Comparison of ENCODE assay signal across 35 cellular contexts in genomic region chr11:106422585-106422984, GRCh38.
"Had no signal": no experiment of that assay in that cellular context is flagged by ENCODE, and none has a peak within 500 bp of the region (broad histone marks: within the 10 kb centered on the region; RNA-seq: fewer than 3 reads in every experiment).

No MANE protein-coding gene starts in this region.

- H3K27me3 Mint-ChIP-seq: activated B cell treated with CpG ODN at 0.5 μM for 24 hours; activated CD8-positive, alpha-beta T cell treated with anti-CD3 and anti-CD28 coated beads for 36 hours; activated naive CD4-positive, alpha-beta T cell treated with anti-CD3 and anti-CD28 coated beads, Interleukin-2, amount 50 U/mL, for 24 hours; activated naive CD8-positive, alpha-beta T cell treated with anti-CD3 and anti-CD28 coated beads for 36 hours; activated naive CD8-positive, alpha-beta T cell treated with anti-CD3 and anti-CD28 coated beads, Interleukin-2, amount 50 U/mL, for 24 hours; dendritic cell treated with granulocyte-macrophage colony-stimulating factor and Interleukin-4, amounts not matched to agents 40 ng/mL and 50 ng/mL, for 4 days; T-helper 17 cell had no signal

- H3K36me3 ChIP-seq: adrenal gland, breast epithelium, cardiac muscle cell, WERI-Rb-1 had no signal

- H3K27ac Mint-ChIP-seq: activated B cell treated with CpG ODN at 0.5 μM for 24 hours; activated CD8-positive, alpha-beta T cell treated with anti-CD3 and anti-CD28 coated beads for 36 hours; activated naive CD4-positive, alpha-beta T cell treated with anti-CD3 and anti-CD28 coated beads for 36 hours; activated naive CD8-positive, alpha-beta T cell treated with anti-CD3 and anti-CD28 coated beads for 36 hours; activated naive CD8-positive, alpha-beta T cell treated with anti-CD3 and anti-CD28 coated beads, Interleukin-2, amount 50 U/mL, for 24 hours; activated T-helper 1 cell treated with anti-CD3 and anti-CD28 coated beads, Interleukin-12 subunit alpha, Interleukin-12 subunit beta, Interleukin-2, Interleukin-4 antibody, amounts not matched to agents 30 ng/mL and 10 ng/mL and 1 ng/mL, durations not matched to agents 14 hours and 24 hours and 36 hours; activated T-helper 2 cell treated with anti-CD3 and anti-CD28 coated beads, Interferon-gamma antibody, Interleukin-2, Interleukin-4, amounts not matched to agents 10 μg/mL and 5 μg/mL and 100 μg/mL, durations not matched to agents 14 hours and 24 hours and 36 hours; brain; dendritic cell treated with granulocyte-macrophage colony-stimulating factor and Interleukin-4, amounts not matched to agents 40 ng/mL and 50 ng/mL, for 4 days; endodermal cell; T-helper 17 cell; T-helper 2 cell treated with Interferon-gamma antibody and Interleukin-4, amounts not matched to agents 5 μg/mL and 100 μg/mL, for 36 hours had no signal

- H3K36me3 Mint-ChIP-seq: activated naive CD4-positive, alpha-beta T cell treated with anti-CD3 and anti-CD28 coated beads, Interleukin-2, amount 50 U/mL, for 24 hours; activated naive CD8-positive, alpha-beta T cell treated with anti-CD3 and anti-CD28 coated beads for 36 hours; brain had no signal

- DNase-seq: activated B cell treated with CpG ODN at 0.5 μM for 24 hours; activated CD4-positive, alpha-beta T cell treated with anti-CD3 and anti-CD28 coated beads for 48 hours; activated CD4-positive, alpha-beta T cell treated with anti-CD3 and anti-CD28 coated beads, Interleukin-2, amount 50 U/mL, for 1 hour; activated CD4-positive, alpha-beta T cell treated with anti-CD3 and anti-CD28 coated beads, Interleukin-2, amount 50 U/mL, for 48 hours; activated CD8-positive, alpha-beta memory T cell treated with anti-CD3 and anti-CD28 coated beads for 24 hours; activated CD8-positive, alpha-beta T cell treated with anti-CD3 and anti-CD28 coated beads for 36 hours; activated effector memory CD4-positive, alpha-beta T cell treated with anti-CD3 and anti-CD28 coated beads, Interleukin-2, amount 50 U/mL, for 16 hours; activated naive CD4-positive, alpha-beta T cell treated with anti-CD3 and anti-CD28 coated beads for 36 hours; activated naive CD8-positive, alpha-beta T cell treated with anti-CD3 and anti-CD28 coated beads for 36 hours; activated naive CD8-positive, alpha-beta T cell treated with anti-CD3 and anti-CD28 coated beads, Interleukin-2, amount 50 U/mL, for 24 hours; activated T-cell treated with anti-CD3 and anti-CD28 coated beads, Interleukin-2, amount 50 U/mL, for 1 hour; activated T-cell treated with anti-CD3 and anti-CD28 coated beads, Interleukin-2, amount 50 U/mL, for 48 hours; adrenal gland; amygdala; aorta; central memory CD4-positive, alpha-beta T cell; dorsolateral prefrontal cortex; effector memory CD4-positive, alpha-beta T cell; endodermal cell; T-helper 1 cell; T-helper 17 cell; T1000; WERI-Rb-1 had no signal

- H3K27me3 ChIP-seq: adrenal gland, breast epithelium, cardiac muscle cell, dorsolateral prefrontal cortex had no signal

- ATAC-seq: activated CD4-positive, CD25-positive, alpha-beta regulatory T cell treated with anti-CD3 and anti-CD28 coated beads, Interleukin-2, amount 50 U/mL, for 24 hours; activated CD8-positive, alpha-beta T cell treated with anti-CD3 and anti-CD28 coated beads for 36 hours; activated naive CD8-positive, alpha-beta T cell treated with anti-CD3 and anti-CD28 coated beads, Interleukin-2, amount 50 U/mL, for 24 hours; esophagus mucosa; T-helper 17 cell had no signal

- H3K9me3 ChIP-seq: adrenal gland, breast epithelium had no signal

- H3K4me1 ChIP-seq: adrenal gland, breast epithelium had no signal

- H3K9me3 Mint-ChIP-seq: activated B cell treated with CpG ODN at 0.5 μM for 24 hours; activated CD8-positive, alpha-beta T cell treated with anti-CD3 and anti-CD28 coated beads for 36 hours; activated naive CD4-positive, alpha-beta T cell treated with anti-CD3 and anti-CD28 coated beads, Interleukin-2, amount 50 U/mL, for 24 hours; activated naive CD8-positive, alpha-beta T cell treated with anti-CD3 and anti-CD28 coated beads, Interleukin-2, amount 50 U/mL, for 24 hours; activated T-helper 1 cell treated with anti-CD3 and anti-CD28 coated beads, Interleukin-12 subunit alpha, Interleukin-12 subunit beta, Interleukin-2, Interleukin-4 antibody, amounts not matched to agents 30 ng/mL and 10 ng/mL and 1 ng/mL, durations not matched to agents 14 hours and 24 hours and 36 hours; activated T-helper 2 cell treated with anti-CD3 and anti-CD28 coated beads, Interferon-gamma antibody, Interleukin-2, Interleukin-4, amounts not matched to agents 10 μg/mL and 5 μg/mL and 100 μg/mL, durations not matched to agents 14 hours and 24 hours and 36 hours; brain; endodermal cell; T-helper 2 cell treated with Interferon-gamma antibody and Interleukin-4, amounts not matched to agents 5 μg/mL and 100 μg/mL, for 36 hours had no signal

- H3K4me1 Mint-ChIP-seq: activated B cell treated with CpG ODN at 0.5 μM for 24 hours; activated naive CD4-positive, alpha-beta T cell treated with anti-CD3 and anti-CD28 coated beads, Interleukin-2, amount 50 U/mL, for 24 hours; activated naive CD8-positive, alpha-beta T cell treated with anti-CD3 and anti-CD28 coated beads for 36 hours; activated naive CD8-positive, alpha-beta T cell treated with anti-CD3 and anti-CD28 coated beads, Interleukin-2, amount 50 U/mL, for 24 hours; endodermal cell; T-helper 17 cell had no signal

- FAIRE-seq: frontal cortex had no signal

- H3K27ac ChIP-seq: adrenal gland, breast epithelium, cardiac muscle cell, coronary artery, dorsolateral prefrontal cortex, WERI-Rb-1 had no signal

- H3K4me3 ChIP-seq: adrenal gland, breast epithelium, cardiac muscle cell, coronary artery, dorsolateral prefrontal cortex had no signal

- H3K4me3 Mint-ChIP-seq: activated B cell treated with CpG ODN at 0.5 μM for 24 hours; activated CD8-positive, alpha-beta T cell treated with anti-CD3 and anti-CD28 coated beads for 36 hours; activated naive CD4-positive, alpha-beta T cell treated with anti-CD3 and anti-CD28 coated beads for 36 hours; activated naive CD4-positive, alpha-beta T cell treated with anti-CD3 and anti-CD28 coated beads, Interleukin-2, amount 50 U/mL, for 24 hours; activated naive CD8-positive, alpha-beta T cell treated with anti-CD3 and anti-CD28 coated beads for 36 hours; activated naive CD8-positive, alpha-beta T cell treated with anti-CD3 and anti-CD28 coated beads, Interleukin-2, amount 50 U/mL, for 24 hours; activated T-helper 1 cell treated with anti-CD3 and anti-CD28 coated beads, Interleukin-12 subunit alpha, Interleukin-12 subunit beta, Interleukin-2, Interleukin-4 antibody, amounts not matched to agents 30 ng/mL and 10 ng/mL and 1 ng/mL, durations not matched to agents 14 hours and 24 hours and 36 hours; brain; dendritic cell treated with granulocyte-macrophage colony-stimulating factor and Interleukin-4, amounts not matched to agents 40 ng/mL and 50 ng/mL, for 4 days; endodermal cell; T-helper 17 cell; T-helper 2 cell treated with Interferon-gamma antibody and Interleukin-4, amounts not matched to agents 5 μg/mL and 100 μg/mL, for 36 hours had no signal
